In the genomic region with DNA sequence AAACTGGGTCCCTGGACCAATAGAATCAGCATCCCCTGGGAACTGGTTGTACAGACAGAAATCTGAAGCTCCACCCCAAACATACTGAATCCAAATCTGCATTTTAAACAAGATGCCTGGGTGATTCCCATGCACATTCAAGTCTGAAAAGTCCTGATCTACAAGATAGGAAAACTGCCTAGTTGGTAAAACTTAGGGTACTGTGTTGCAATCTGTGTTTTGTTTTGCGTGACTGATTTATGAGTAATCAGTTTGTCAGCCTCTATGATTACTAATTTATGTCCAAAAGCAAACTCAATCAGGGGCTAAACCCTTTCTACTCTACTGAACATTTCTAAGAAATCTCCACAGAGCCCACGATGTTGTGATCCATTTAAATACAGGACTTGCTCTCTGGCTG, we compare ENCODE assay signal across 10 cellular contexts.
DNase-seq lines count a peak whose midpoint lies in the region; ATAC-seq and TF ChIP-seq lines count a peak whose summit lies in the region.
"Had no signal": no experiment of that assay in that cellular context is flagged by ENCODE, and none has a peak within 500 bp of the region (broad histone marks: within the 10 kb centered on the region; RNA-seq: fewer than 3 reads in every experiment).

No MANE protein-coding gene starts in this region.

- no peaks in the 10 kb centered on the region for H3K27me3 Mint-ChIP-seq in MCF 10A (ENCODE audit: insufficient read depth, unreplicated experiment)

- peak overlapping the region; percentile 10 for H3K4me3 Mint-ChIP-seq in MCF 10A (ENCODE audit: unreplicated experiment)
- H3K4me3 Mint-ChIP-seq: WTC11 had no signal

- peak overlapping the region; percentile 37 for H3K27ac Mint-ChIP-seq in MCF 10A (ENCODE audit: low read depth, unreplicated experiment)
- H3K27ac Mint-ChIP-seq: WTC11 had no signal

- no peaks in the 10 kb centered on the region for H3K4me1 ChIP-seq in breast epithelium
- peaks cover 25 to 30% of the 10 kb centered on the region in 2 donors for H3K4me1 ChIP-seq in thyroid gland

- no peak for TF ChIP-seq POLR2A in breast epithelium (IDR thresholded peaks at IDR 0.05)
- TF ChIP-seq POLR2A in thyroid gland (IDR thresholded peaks at IDR 0.05): no peak

- TF ChIP-seq CTCF in MCF 10A (IDR thresholded peaks at IDR 0.05; ENCODE audit: unreplicated experiment) (no peak), breast epithelium (IDR thresholded peaks at IDR 0.05) (no peak), thyroid gland (IDR thresholded peaks at IDR 0.05) (no peak)

- DNase-seq in MCF 10A (ENCODE audit: unreplicated experiment): peak; percentile 85
- no peak for DNase-seq in breast epithelium (ENCODE audit: low spot score in 2 of 2)
- DNase-seq in activated T-cell treated with anti-CD3 and anti-CD28 coated beads, Interleukin-2, amount 50 U/mL, for 48 hours: peak; percentile 27 to 39
- DNase-seq in glomerular visceral epithelial cell (ENCODE audit: extremely low spot score): peak; percentile 46
- no peak for DNase-seq in thyroid gland
- DNase-seq in cerebellar cortex (ENCODE audit: low spot score): no peak
- DNase-seq in mucosa of gallbladder (ENCODE audit: low spot score): no peak
- DNase-seq: NCI-H2171 had no signal

- CTCF ChIA-PET in MCF 10A (lab: Yijun Ruan, JAX): interaction anchor here (0.5 to 11.9 kb wide), 5 partner anchors 10 to 203 kb away, joined by 3 to 227 read pairs (median 5); no protein-coding TSS in a partner anchor

- WGBS in thyroid gland, 2 donors: 20 to 41% methylated on average over 2 of the region's 2 CpGs

- no TSS peak for BruUV-seq in MCF 10A (replicated peaks; lab: Mats Ljungman, UMichigan)

- intact Hi-C loops in MCF 10A (cut with micrococcal nuclease) (no loop called here), breast epithelium (cut with DNase I; ENCODE audit: low total_unique reads) (loop anchor here (10.0 kb wide), 1 partner anchor 130 kb away; no protein-coding TSS in a partner anchor), thyroid gland (cut with DNase I) (loop anchor here (5.0 kb wide), 1 partner anchor 103 kb away; the partner anchor contains the start of gene YPEL2)

- H3K4me3 ChIP-seq in breast epithelium: no peak overlapping the region
- no peak overlapping the region for H3K4me3 ChIP-seq in thyroid gland (replicated peaks in 1 of 3)

- peaks cover 26% of the 10 kb centered on the region for H3K4me1 Mint-ChIP-seq in MCF 10A (ENCODE audit: insufficient read depth, unreplicated experiment)
- H3K4me1 Mint-ChIP-seq: WTC11 had no signal

- no peak for ATAC-seq in GM18519 (IDR thresholded peaks at IDR 0.05; ENCODE audit: low FRiP score, unreplicated experiment)

- POLR2A ChIA-PET in MCF 10A (lab: Yijun Ruan, JAX): interaction anchor here (0.6 to 2.0 kb wide), 6 partner anchors 10 to 130 kb away, joined by 3 to 7 read pairs (median 5); partner anchors contain the start of gene YPEL2

- no peak overlapping the region for H3K27ac ChIP-seq in breast epithelium
- H3K27ac ChIP-seq in thyroid gland: peak overlapping the region; percentile 10 to 26 (median 11)

- H3K27me3 ChIP-seq in breast epithelium: no peaks in the 10 kb centered on the region
- no peaks in the 10 kb centered on the region for H3K27me3 ChIP-seq in thyroid gland

- no peaks in the 10 kb centered on the region for H3K9me3 Mint-ChIP-seq in MCF 10A (ENCODE audit: unreplicated experiment)
- H3K9me3 Mint-ChIP-seq: WTC11 had no signal

- H3K36me3 Mint-ChIP-seq in MCF 10A (ENCODE audit: insufficient read depth, unreplicated experiment): no peaks in the 10 kb centered on the region
- H3K36me3 Mint-ChIP-seq: WTC11 had no signal

- H3K9me3 ChIP-seq in breast epithelium (no peaks in the 10 kb centered on the region), thyroid gland (no peaks in the 10 kb centered on the region)

- H3K36me3 ChIP-seq in breast epithelium (no peaks in the 10 kb centered on the region), thyroid gland (no peaks in the 10 kb centered on the region)

Comparison
In these comparisons a context has a peak if more than half of its experiments do, and no peak if none do; other contexts are left out.
1. DNase-seq: peak in MCF 10A (single experiment), activated T-cell treated with anti-CD3 and anti-CD28 coated beads, Interleukin-2, amount 50 U/mL, for 48 hours (2 of 2) and glomerular visceral epithelial cell (single experiment); none in breast epithelium (0 of 2), thyroid gland (0 of 2), cerebellar cortex (single experiment) and mucosa of gallbladder (single experiment).
2. H3K27ac ChIP-seq: peak in thyroid gland (3 of 3); none in breast epithelium (0 of 2).